In the genomic region with DNA sequence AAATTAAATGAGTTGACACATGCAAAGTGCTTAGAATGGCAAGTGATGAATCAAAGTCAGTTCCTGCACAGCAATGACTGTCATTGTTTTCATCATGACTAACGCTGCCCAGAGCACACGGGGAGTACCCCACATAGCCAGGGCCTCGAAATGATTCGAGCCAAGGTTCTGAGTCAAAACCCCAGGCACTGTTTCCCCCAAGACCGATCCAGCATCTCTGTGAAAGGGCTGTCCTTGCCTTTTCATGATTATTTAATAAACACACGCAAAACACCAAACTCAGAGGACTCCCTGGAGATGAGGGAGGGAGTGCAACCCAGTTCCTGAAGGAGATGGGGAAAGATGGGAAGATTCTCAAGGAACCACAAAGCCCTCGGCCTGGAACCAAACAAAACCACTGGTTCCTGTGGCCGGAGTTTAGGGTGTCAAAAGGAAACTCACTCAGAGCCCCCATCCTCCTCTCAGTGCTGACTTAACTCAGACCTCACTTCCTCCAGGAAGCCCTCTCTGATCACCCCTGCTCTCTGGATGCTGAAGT, we compare ENCODE assay signal across 8 cellular contexts. TPM values are rescaled to one million over a fixed set of nuclear protein-coding genes. Genes with fewer than 3 reads are reported as not detected.
A peak's percentile ranks its signal among the peaks of the same experiment; 100 is the strongest.
DNase-seq lines count a peak whose midpoint lies in the region; FAIRE-seq and TF ChIP-seq lines count a peak whose summit lies in the region.

No MANE protein-coding gene starts in this region.

- H3K9me3 Mint-ChIP-seq in type B pancreatic cell, result no peaks in the 10 kb centered on the region

- no peak overlapping the region for H3K4me3 ChIP-seq in lower leg skin (ENCODE audit: low read depth, poor library complexity, severe bottlenecking)

- H3K4me1 Mint-ChIP-seq in type B pancreatic cell (ENCODE audit: unreplicated experiment), result peaks cover 34% of the 10 kb centered on the region

- H3K4me3 Mint-ChIP-seq in type B pancreatic cell, result no peak overlapping the region

- 28 to 55% methylated on average over 8 of the region's 8 CpGs for whole genome bisulfite sequencing in lower leg skin, 2 donors

- H3K36me3 Mint-ChIP-seq in type B pancreatic cell, result no peaks in the 10 kb centered on the region

- TF ChIP-seq CTCF in type B pancreatic cell (conservative IDR thresholded peaks at IDR 0.05), result no peak
- no peak for TF ChIP-seq CTCF in lower leg skin (IDR thresholded peaks at IDR 0.05)

- DNase-seq in ELR (ENCODE audit: low read depth) (peak; percentile 99), HTR-8/SVneo (ENCODE audit: insufficient read length, low spot score) (peak; percentile 88), activated T-cell treated with anti-CD3 and anti-CD28 coated beads for 4 hours (peak; percentile 47), globus pallidus (ENCODE audit: low spot score) (peak; percentile 75), type B pancreatic cell (ENCODE audit: extremely low spot score, unreplicated experiment) (no peak), NCI-H146 treated with DMSO at 0.1 percent for 48 hours (lab: John Stamatoyannopoulos, UW; ENCODE audit: unreplicated experiment) (no peak), lower leg skin (ENCODE audit: low spot score in 2 of 2) (no peak)
- peak; percentile 39 for DNase-seq in stimulated activated CD8-positive, alpha-beta memory T cell treated with anti-CD3 and anti-CD28 coated beads, Interleukin-12 subunit alpha, Interleukin-12 subunit beta, amount 100 ng/mL, for 4 hours (ENCODE audit: low read depth)

- TF ChIP-seq POLR2A in lower leg skin (IDR thresholded peaks at IDR 0.05), result no peak

- peak; percentile 83 for FAIRE-seq in HTR-8/SVneo (lab: Jason Lieb, UNC)

- intact Hi-C loops in lower leg skin (cut with DNase I; ENCODE audit: low total_unique reads), result no loop called here

- no peak overlapping the region for H3K27ac Mint-ChIP-seq in type B pancreatic cell

- peaks cover 70% of the 10 kb centered on the region for H3K27me3 Mint-ChIP-seq in type B pancreatic cell

RNA-seq across cellular contexts. Expression of gene PREX1, which starts 3.8 kb away (rescaled TPM):
- total RNA-seq in type B pancreatic cell (ENCODE audit: low replicate concordance) (0.71 and 20.8 TPM in 2 replicates), lower leg skin (10 to 100 TPM in 1 of 4 donors, 1 to 10 TPM in 3; 5.4 to 18.6 (median 7.9) TPM)

Comparison
In these comparisons a context has a peak if more than half of its experiments do, and no peak if none do; other contexts are left out.
1. DNase-seq: peak in ELR (single experiment), HTR-8/SVneo (single experiment), activated T-cell treated with anti-CD3 and anti-CD28 coated beads for 4 hours (single experiment), globus pallidus (single experiment) and stimulated activated CD8-positive, alpha-beta memory T cell treated with anti-CD3 and anti-CD28 coated beads, Interleukin-12 subunit alpha, Interleukin-12 subunit beta, amount 100 ng/mL, for 4 hours (single experiment); none in type B pancreatic cell (single experiment), NCI-H146 treated with DMSO at 0.1 percent for 48 hours (single experiment) and lower leg skin (0 of 2).